ENCODE assay signal across 13 cellular contexts in genomic region chr10:70109064-70109729, GRCh38.
"Had no signal": no experiment of that assay in that cellular context is flagged by ENCODE, and none has a peak within 500 bp of the region (broad histone marks: within the 10 kb centered on the region; RNA-seq: fewer than 3 reads in every experiment).

No MANE protein-coding gene starts in this region.

- H3K9me3 ChIP-seq: ascending aorta, gastroesophageal sphincter, heart right ventricle, sigmoid colon, thyroid gland had no signal

- ATAC-seq: activated T-helper 17 cell treated with anti-CD3 and anti-CD28 coated beads, Interleukin-2, amount 50 U/mL, for 72 hours; gastroesophageal sphincter had no signal

- H3K9me3 Mint-ChIP-seq: activated naive CD4-positive, alpha-beta T cell treated with anti-CD3 and anti-CD28 coated beads for 36 hours; activated T-helper 17 cell treated with anti-CD3 and anti-CD28 coated beads, Interleukin-2, amount 50 U/mL, for 72 hours; nephron; T-helper 2 cell treated with Interferon-gamma antibody and Interleukin-4, amounts not matched to agents 5 μg/mL and 100 μg/mL, for 36 hours had no signal

- H3K27ac ChIP-seq: ascending aorta, gastroesophageal sphincter, heart right ventricle, sigmoid colon, thyroid gland had no signal

- H3K27ac Mint-ChIP-seq: activated naive CD4-positive, alpha-beta T cell treated with anti-CD3 and anti-CD28 coated beads for 36 hours; nephron; T-helper 2 cell treated with Interferon-gamma antibody and Interleukin-4, amounts not matched to agents 5 μg/mL and 100 μg/mL, for 36 hours had no signal

- H3K4me1 ChIP-seq: ascending aorta, gastroesophageal sphincter, sigmoid colon, thyroid gland had no signal

- H3K4me3 Mint-ChIP-seq: activated naive CD4-positive, alpha-beta T cell treated with anti-CD3 and anti-CD28 coated beads for 36 hours; activated T-helper 17 cell treated with anti-CD3 and anti-CD28 coated beads, Interleukin-2, amount 50 U/mL, for 72 hours; nephron; T-helper 2 cell treated with Interferon-gamma antibody and Interleukin-4, amounts not matched to agents 5 μg/mL and 100 μg/mL, for 36 hours had no signal

- H3K27me3 Mint-ChIP-seq: activated T-helper 17 cell treated with anti-CD3 and anti-CD28 coated beads, Interleukin-2, amount 50 U/mL, for 72 hours had no signal

- DNase-seq: activated CD4-positive, alpha-beta T cell treated with anti-CD3 and anti-CD28 coated beads, Interleukin-2, amount 50 U/mL, for 4 hours; activated CD4-positive, CD25-positive, alpha-beta regulatory T cell treated with anti-CD3 and anti-CD28 coated beads, Interleukin-2, amount 50 U/mL, for 72 hours; activated naive CD4-positive, alpha-beta T cell treated with anti-CD3 and anti-CD28 coated beads for 36 hours; heart right ventricle; sigmoid colon; stimulated activated CD4-positive, alpha-beta T cell treated with anti-CD3 and anti-CD28 coated beads, Interleukin-12 subunit alpha, Interleukin-12 subunit beta, amount 100 ng/mL, for 4 hours; stimulated activated CD4-positive, alpha-beta T cell treated with anti-CD3 and anti-CD28 coated beads, Interleukin-2, amount 100 ng/mL, for 24 hours; thyroid gland had no signal

- H3K4me1 Mint-ChIP-seq: activated T-helper 17 cell treated with anti-CD3 and anti-CD28 coated beads, Interleukin-2, amount 50 U/mL, for 72 hours had no signal

- H3K4me3 ChIP-seq: ascending aorta, gastroesophageal sphincter, heart right ventricle, sigmoid colon, thyroid gland had no signal

- H3K27me3 ChIP-seq: ascending aorta, gastroesophageal sphincter, heart right ventricle, sigmoid colon, thyroid gland had no signal
